ENCODE assay signal across 18 cellular contexts in genomic region chr6:45447721-45448120, GRCh38.
DNase-seq lines count a peak whose midpoint lies in the region; ATAC-seq and TF ChIP-seq lines count a peak whose summit lies in the region.
"Had no signal": no experiment of that assay in that cellular context is flagged by ENCODE, and none has a peak within 500 bp of the region (broad histone marks: within the 10 kb centered on the region; RNA-seq: fewer than 3 reads in every experiment).

No MANE protein-coding gene starts in this region.

- POLR2A ChIA-PET in HCT116 (lab: Charles Lee), result no interaction called here
- POLR2A ChIA-PET in activated CD4-positive, alpha-beta memory T cell treated with anti-CD3 and anti-CD28 coated beads, Interleukin-2, amount 10 ng/mL, durations not matched to agents 7 days and 5 days (lab: Charles Lee), result interaction anchor here (1.1 to 1.6 kb wide), 7 partner anchors 8 to 26 kb away, joined by 3 to 10 read pairs (median 6); no protein-coding TSS in a partner anchor

- no peaks in the 10 kb centered on the region for H3K27me3 Mint-ChIP-seq in activated CD4-positive, alpha-beta memory T cell treated with anti-CD3 and anti-CD28 coated beads, Interleukin-2, amount 10 ng/mL, durations not matched to agents 7 days and 5 days

- no peaks in the 10 kb centered on the region for H3K9me3 Mint-ChIP-seq in activated CD4-positive, alpha-beta memory T cell treated with anti-CD3 and anti-CD28 coated beads, Interleukin-2, amount 10 ng/mL, durations not matched to agents 7 days and 5 days
- H3K9me3 Mint-ChIP-seq: activated naive CD4-positive, alpha-beta T cell treated with anti-CD3 and anti-CD28 coated beads for 36 hours; H9 had no signal

- no peak overlapping the region for H3K4me3 Mint-ChIP-seq in activated CD4-positive, alpha-beta memory T cell treated with anti-CD3 and anti-CD28 coated beads, Interleukin-2, amount 10 ng/mL, durations not matched to agents 7 days and 5 days
- H3K4me3 Mint-ChIP-seq: activated naive CD4-positive, alpha-beta T cell treated with anti-CD3 and anti-CD28 coated beads for 36 hours; H9 had no signal

- H2AK5ac ChIP-seq in mesendoderm (ENCODE audit: low read length), result no peak overlapping the region

- H3K36me3 ChIP-seq in BLaER1 treated with 17β-estradiol and CSF1 and Interleukin-3, amounts not matched to agents 10 nM and 100 nM, result no peaks in the 10 kb centered on the region
- H3K36me3 ChIP-seq in HCT116 (ENCODE audit: control insufficient read depth in 1 of 2, insufficient read depth in 2 of 2, low read length in 2 of 2) (no peaks in the 10 kb centered on the region), mesendoderm (ENCODE audit: control insufficient read depth, insufficient read depth, low read length) (no peaks in the 10 kb centered on the region)
- H3K36me3 ChIP-seq: stomach, upper lobe of left lung had no signal

- no peak overlapping the region for H3K56ac ChIP-seq in mesendoderm (ENCODE audit: low read length)

- TF ChIP-seq POLR2A in HCT116 (IDR thresholded peaks at IDR 0.05; ENCODE audit: borderline replicate concordance, extremely low read depth, insufficient read depth, insufficient read length), result no peak

- no peak overlapping the region for H2BK15ac ChIP-seq in mesendoderm (replicated peaks; ENCODE audit: low read depth)

- H3K4me3 ChIP-seq in BLaER1 treated with 17β-estradiol and CSF1 and Interleukin-3, amounts not matched to agents 10 nM and 100 nM, result no peak overlapping the region
- H3K4me3 ChIP-seq in HCT116 (replicated peaks in 1 of 2; ENCODE audit: low read depth in 1 of 2, low read length in 2 of 2) (no peak overlapping the region), mesendoderm (ENCODE audit: low read length) (no peak overlapping the region)
- H3K4me3 ChIP-seq: mucosa of descending colon, stomach, upper lobe of left lung had no signal

- H3K27ac ChIP-seq in BLaER1 treated with 17β-estradiol and CSF1 and Interleukin-3, amounts not matched to agents 10 nM and 100 nM, result peak overlapping the region in 6 of 11 experiments; percentile 5 to 49 (median 11); a peak in 7 of 22 replicates
- H3K27ac ChIP-seq in HCT116 (ENCODE audit: low read depth, low read length) (no peak overlapping the region), mesendoderm (ENCODE audit: low read depth, low read length) (no peak overlapping the region)

- CTCF ChIA-PET in HCT116 (lab: Charles Lee), result no interaction called here
- CTCF ChIA-PET in activated CD4-positive, alpha-beta memory T cell treated with anti-CD3 and anti-CD28 coated beads, Interleukin-2, amount 10 ng/mL, durations not matched to agents 7 days and 5 days (lab: Charles Lee), result interaction anchor here (1.0 kb wide), 1 partner anchor 11 kb away, joined by 3 read pairs; no protein-coding TSS in a partner anchor

- H3K4me1 ChIP-seq in BLaER1 treated with 17β-estradiol and CSF1 and Interleukin-3, amounts not matched to agents 10 nM and 100 nM, result peaks cover 14 to 72% (median 41%) of the 10 kb centered on the region in 10 experiments
- H3K4me1 ChIP-seq in HCT116 (ENCODE audit: control insufficient read depth in 1 of 2, insufficient read depth in 2 of 2, low read length in 2 of 2), result peaks cover 34% of the 10 kb centered on the region in 2 experiments
- peaks cover 7% of the 10 kb centered on the region for H3K4me1 ChIP-seq in mesendoderm (ENCODE audit: control insufficient read depth, low read depth, low read length)

- TF ChIP-seq RAD21 in HCT116 (IDR thresholded peaks at IDR 0.05; ENCODE audit: low read depth), result no peak

- no TSS peak for BruUV-seq in HCT116 (replicated peaks; lab: Mats Ljungman, UMichigan)

- ATAC-seq in HCT116, result no peak
- ATAC-seq in left ventricle myocardium superior, result no peak
- ATAC-seq: mucosa of descending colon, right cardiac atrium had no signal

- H3K9me2 ChIP-seq in HCT116 (ENCODE audit: insufficient read depth), result no peaks in the 10 kb centered on the region

- H3K27ac Mint-ChIP-seq in activated CD4-positive, alpha-beta memory T cell treated with anti-CD3 and anti-CD28 coated beads, Interleukin-2, amount 10 ng/mL, durations not matched to agents 7 days and 5 days, result peak overlapping the region; percentile 36
- H3K27ac Mint-ChIP-seq: activated naive CD4-positive, alpha-beta T cell treated with anti-CD3 and anti-CD28 coated beads for 36 hours; H9 had no signal

- H3K4me2 ChIP-seq in BLaER1 treated with 17β-estradiol and CSF1 and Interleukin-3, amounts not matched to agents 10 nM and 100 nM, result peak overlapping the region in 5 of 11 experiments; percentile 3 to 87 (median 82); a peak in 9 of 22 replicates
- H3K4me2 ChIP-seq in HCT116 (ENCODE audit: low read length), result no peak overlapping the region
- no peak overlapping the region for H3K4me2 ChIP-seq in mesendoderm (ENCODE audit: low read length)

- H3K4ac ChIP-seq in mesendoderm (ENCODE audit: low read depth, low read length), result no peak overlapping the region

- H3K79me2 ChIP-seq in HCT116 (ENCODE audit: insufficient read depth, low read length) (no peaks in the 10 kb centered on the region), mesendoderm (ENCODE audit: control insufficient read depth, insufficient read depth, low read length) (no peaks in the 10 kb centered on the region)

- H3K9me3 ChIP-seq in BLaER1 treated with 17β-estradiol and CSF1 and Interleukin-3, amounts not matched to agents 10 nM and 100 nM (replicated peaks in 1 of 11), result no peaks in the 10 kb centered on the region
- H3K9me3 ChIP-seq in HCT116 (ENCODE audit: control insufficient read depth in 1 of 2, insufficient read depth in 1 of 2, low read depth in 1 of 2, low read length in 2 of 2), result no peaks in the 10 kb centered on the region
- H3K9me3 ChIP-seq: mucosa of descending colon, stomach, upper lobe of left lung had no signal

- intact Hi-C loops in HCT116 (cut with micrococcal nuclease) (no loop called here), left ventricle myocardium superior (cut with micrococcal nuclease) (no loop called here)

- no peak overlapping the region for H4K5ac ChIP-seq in mesendoderm (ENCODE audit: low read length)

- no peak for TF ChIP-seq CTCF in HCT116 (IDR thresholded peaks at IDR 0.05 in 2 of 3, conservative IDR thresholded peaks at IDR 0.05 in 1 of 3; ENCODE audit: borderline replicate concordance in 1 of 3, insufficient read depth in 1 of 3, low read depth in 2 of 3, low read length in 2 of 3)

- no peak overlapping the region for H3K18ac ChIP-seq in mesendoderm (ENCODE audit: low read length)

- RAD21 ChIA-PET in HCT116 (lab: Charles Lee; ENCODE audit: low non-redundant PET in 1 of 2, low total read pairs in 2 of 2, uncharacterized antibody in 2 of 2, unreplicated experiment in 2 of 2), result no interaction called here

- H3K4me1 Mint-ChIP-seq in activated CD4-positive, alpha-beta memory T cell treated with anti-CD3 and anti-CD28 coated beads, Interleukin-2, amount 10 ng/mL, durations not matched to agents 7 days and 5 days, result peaks cover 93% of the 10 kb centered on the region

- no peak overlapping the region for H3K23ac ChIP-seq in mesendoderm (ENCODE audit: low read length)

- DNase-seq in HCT116 (ENCODE audit: low read depth, low spot score) (no peak), mesendoderm (peak; percentile 11), NAMALWA (ENCODE audit: low spot score) (no peak), left ventricle myocardium superior (no peak)
- no peak for DNase-seq in activated CD4-positive, alpha-beta memory T cell treated with anti-CD3 and anti-CD28 coated beads, Interleukin-2, amount 10 ng/mL, durations not matched to agents 7 days and 5 days
- no peak for DNase-seq in stimulated activated CD4-positive, alpha-beta T cell treated with anti-CD3 and anti-CD28 coated beads, Interleukin-4, amount 100 ng/mL, for 1 hour
- DNase-seq: activated CD4-positive, CD25-positive, alpha-beta regulatory T cell treated with anti-CD3 and anti-CD28 coated beads, Interleukin-2, amount 50 U/mL, for 72 hours; activated naive CD4-positive, alpha-beta T cell treated with anti-CD3 and anti-CD28 coated beads for 36 hours; cortex of kidney; H9; mucosa of descending colon; NCI-H2029; NCI-H510A; right cardiac atrium; SHP77; stomach; upper lobe of left lung had no signal

- H3K27me3 ChIP-seq in BLaER1 treated with 17β-estradiol and CSF1 and Interleukin-3, amounts not matched to agents 10 nM and 100 nM, result no peaks in the 10 kb centered on the region
- no peaks in the 10 kb centered on the region for H3K27me3 ChIP-seq in HCT116 (ENCODE audit: insufficient read depth, low read length)
- H3K27me3 ChIP-seq in mesendoderm (ENCODE audit: insufficient read depth, low read length, poor library complexity), result no peaks in the 10 kb centered on the region
- H3K27me3 ChIP-seq: stomach, upper lobe of left lung had no signal

- H3K79me1 ChIP-seq in mesendoderm (ENCODE audit: low read length), result no peaks in the 10 kb centered on the region

- H2AFZ ChIP-seq in HCT116 (ENCODE audit: low read depth, low read length, poor library complexity, severe bottlenecking), result peak overlapping the region; percentile 43

- no peak overlapping the region for H2BK120ac ChIP-seq in mesendoderm (ENCODE audit: low read depth, low read length)

- no peaks in the 10 kb centered on the region for H4K20me1 ChIP-seq in BLaER1 treated with 17β-estradiol and CSF1 and Interleukin-3, amounts not matched to agents 10 nM and 100 nM
- no peaks in the 10 kb centered on the region for H4K20me1 ChIP-seq in HCT116 (ENCODE audit: insufficient read depth)

- no peak overlapping the region for H2BK5ac ChIP-seq in mesendoderm (ENCODE audit: low read length)

- WGBS in mesendoderm (ENCODE audit: extremely low coverage, insufficient coverage, low lambda C conversion rate), result no CpG with 5 or more reads among the region's 2 CpGs

- no peak overlapping the region for H3K9ac ChIP-seq in BLaER1 treated with 17β-estradiol and CSF1 and Interleukin-3, amounts not matched to agents 10 nM and 100 nM
- H3K9ac ChIP-seq in HCT116 (ENCODE audit: low read length) (no peak overlapping the region), mesendoderm (ENCODE audit: low read length) (no peak overlapping the region)

- H3K36me3 Mint-ChIP-seq in activated CD4-positive, alpha-beta memory T cell treated with anti-CD3 and anti-CD28 coated beads, Interleukin-2, amount 10 ng/mL, durations not matched to agents 7 days and 5 days (ENCODE audit: low read depth), result peaks cover 93% of the 10 kb centered on the region

- no peak overlapping the region for H4K8ac ChIP-seq in mesendoderm (ENCODE audit: low read depth, low read length)

TF ChIP-seq in HCT116, 20 proteins besides CTCF, POLR2A, EP300 and RAD21 (continues in another document):
- no peak for TF ChIP-seq ZFX (IDR thresholded peaks at IDR 0.05)

Comparison
In these comparisons a context has a peak if more than half of its experiments do, and no peak if none do; other contexts are left out.
1. H3K27ac ChIP-seq: peak in BLaER1 treated with 17β-estradiol and CSF1 and Interleukin-3, amounts not matched to agents 10 nM and 100 nM (6 of 11); none in HCT116 (single experiment) and mesendoderm (single experiment).